Comparison of ENCODE assay signal across 13 cellular contexts in genomic region chrX:41906515-41907165, GRCh38. TPM values are rescaled to one million over a fixed set of nuclear protein-coding genes. Genes with fewer than 3 reads are reported as not detected.
DNase-seq lines count a peak whose midpoint lies in the region; ATAC-seq, FAIRE-seq and TF ChIP-seq lines count a peak whose summit lies in the region.
"Had no signal": no experiment of that assay in that cellular context is flagged by ENCODE, and none has a peak within 500 bp of the region (broad histone marks: within the 10 kb centered on the region; RNA-seq: fewer than 3 reads in every experiment).

No MANE protein-coding gene starts in this region.

- H3K27ac ChIP-seq in osteoblast (ENCODE audit: low read depth, low read length) = no peak overlapping the region

- no peaks in the 10 kb centered on the region for H4K20me1 ChIP-seq in osteoblast (ENCODE audit: insufficient read depth, low read length)

- H3K36me3 Mint-ChIP-seq in activated T-cell treated with anti-CD3 and anti-CD28 coated beads, Interleukin-2, amount 50 U/mL, for 24 hours (ENCODE audit: low read depth) = peaks cover 39% of the 10 kb centered on the region

- TF ChIP-seq CTCF in bronchial epithelial cell (IDR thresholded peaks at IDR 0.05; ENCODE audit: insufficient read depth, low read length, severe bottlenecking) = no peak
- no peak for TF ChIP-seq CTCF in osteoblast (IDR thresholded peaks at IDR 0.05; ENCODE audit: extremely low read depth, low read depth, low read length)

- peaks cover 7% of the 10 kb centered on the region for H3K4me1 ChIP-seq in osteoblast (ENCODE audit: insufficient read depth, low read length)

- no peak for FAIRE-seq in bronchial epithelial cell (lab: Jason Lieb, UNC)

- H3K9me3 ChIP-seq in osteoblast (ENCODE audit: low read depth, low read length) = no peaks in the 10 kb centered on the region

- H3K36me3 ChIP-seq in bronchial epithelial cell (ENCODE audit: control insufficient read depth, insufficient read depth, low read length) = no peaks in the 10 kb centered on the region
- no peaks in the 10 kb centered on the region for H3K36me3 ChIP-seq in osteoblast (ENCODE audit: insufficient read depth, low read length)

- H3K79me2 ChIP-seq in osteoblast (ENCODE audit: insufficient read depth, low read length) = peaks cover 39% of the 10 kb centered on the region

- DNase-seq in activated T-cell treated with anti-CD3 and anti-CD28 coated beads, Interleukin-2, amount 50 U/mL, for 24 hours = no peak
- DNase-seq in activated T-cell treated with anti-CD3 and anti-CD28 coated beads for 4 hours (no peak), LHCN-M2 (ENCODE audit: low read depth) (peak; percentile 6), bronchial epithelial cell (ENCODE audit: low read depth) (peak; percentile 67), osteoblast (ENCODE audit: insufficient read length, low spot score, missing footprints) (peak; percentile 60), COLO668 (lab: John Stamatoyannopoulos, UW; ENCODE audit: unreplicated experiment) (no peak)
- DNase-seq: cerebellar nuclear complex, DMS79, KG1, NCI-H82, SIG-M5 had no signal

- H2AFZ ChIP-seq in osteoblast (ENCODE audit: low read length) = no peak overlapping the region

- peaks cover 3% of the 10 kb centered on the region for H3K27me3 Mint-ChIP-seq in activated T-cell treated with anti-CD3 and anti-CD28 coated beads, Interleukin-2, amount 50 U/mL, for 24 hours

- no peak overlapping the region for H3K4me3 ChIP-seq in bronchial epithelial cell (ENCODE audit: low read depth, low read length)
- H3K4me3 ChIP-seq in osteoblast (ENCODE audit: insufficient read depth, low read length) = no peak overlapping the region

- H3K9me3 Mint-ChIP-seq in activated T-cell treated with anti-CD3 and anti-CD28 coated beads, Interleukin-2, amount 50 U/mL, for 24 hours = peaks cover 9% of the 10 kb centered on the region

- no peaks in the 10 kb centered on the region for H3K27me3 ChIP-seq in bronchial epithelial cell (ENCODE audit: control insufficient read depth, insufficient read depth, low read length)
- no peaks in the 10 kb centered on the region for H3K27me3 ChIP-seq in osteoblast (ENCODE audit: insufficient read depth, low read length)

- H3K27ac Mint-ChIP-seq in activated T-cell treated with anti-CD3 and anti-CD28 coated beads, Interleukin-2, amount 50 U/mL, for 24 hours = peak overlapping the region; percentile 78

- peaks cover 66% of the 10 kb centered on the region for H3K4me1 Mint-ChIP-seq in activated T-cell treated with anti-CD3 and anti-CD28 coated beads, Interleukin-2, amount 50 U/mL, for 24 hours (ENCODE audit: low read depth)

- ATAC-seq in HG02623 (IDR thresholded peaks at IDR 0.05; ENCODE audit: unreplicated experiment) (no peak), GM19351 (IDR thresholded peaks at IDR 0.05; ENCODE audit: unreplicated experiment) (no peak)

- H3K4me2 ChIP-seq in osteoblast (ENCODE audit: insufficient read depth, low read length) = no peak overlapping the region

- no peak overlapping the region for H3K4me3 Mint-ChIP-seq in activated T-cell treated with anti-CD3 and anti-CD28 coated beads, Interleukin-2, amount 50 U/mL, for 24 hours

RNA-seq across cellular contexts. Expression of gene CASK, which starts 16.7 kb away (rescaled TPM):
- total RNA-seq in LHCN-M2 (2014; rRNA removed) (23.7 and 26.4 TPM in 2 replicates), bronchial epithelial cell (92.6 and 141 TPM in 2 replicates), osteoblast (40.4 and 55.4 TPM in 2 replicates)
- polyA plus RNA-seq in LHCN-M2 (2012) = 9.5 TPM

Comparison
In these comparisons a context has a peak if more than half of its experiments do, and no peak if none do; other contexts are left out.
1. DNase-seq: peak in LHCN-M2 (single experiment), bronchial epithelial cell (single experiment) and osteoblast (single experiment); none in activated T-cell treated with anti-CD3 and anti-CD28 coated beads, Interleukin-2, amount 50 U/mL, for 24 hours (single experiment), activated T-cell treated with anti-CD3 and anti-CD28 coated beads for 4 hours (single experiment) and COLO668 (single experiment).